In genomic region chr4:78775278-78776030, GRCh38 we compare ENCODE assay signal across 8 cellular contexts. TPM values are rescaled to one million over a fixed set of nuclear protein-coding genes. Genes with fewer than 3 reads are reported as not detected.
A peak's percentile ranks its signal among the peaks of the same experiment; 100 is the strongest.
DNase-seq lines count a peak whose midpoint lies in the region; ATAC-seq and TF ChIP-seq lines count a peak whose summit lies in the region.

No MANE protein-coding gene starts in this region.

- H3K9me3 Mint-ChIP-seq in natural killer cell treated with Interleukin-12 subunit alpha and Interleukin-12 subunit beta and Interleukin-15 and Interleukin-18, amount 100 ng/mL, for 72 hours: no peaks in the 10 kb centered on the region

- H3K27ac Mint-ChIP-seq in natural killer cell treated with Interleukin-12 subunit alpha and Interleukin-12 subunit beta and Interleukin-15 and Interleukin-18, amount 100 ng/mL, for 72 hours: peak overlapping the region; percentile 86 to 94

- no peaks in the 10 kb centered on the region for H3K27me3 ChIP-seq in HUES48 (ENCODE audit: control insufficient read depth, insufficient read depth, low read length)

- H3K36me3 ChIP-seq in HUES48 (ENCODE audit: control insufficient read depth, insufficient read depth, low read length): no peaks in the 10 kb centered on the region

- ATAC-seq in GM21423 (IDR thresholded peaks at IDR 0.05; ENCODE audit: unreplicated experiment): peak; percentile 50
- peak; percentile 83 to 90 for ATAC-seq in natural killer cell treated with Interleukin-12 subunit alpha and Interleukin-12 subunit beta and Interleukin-15 and Interleukin-18, amount 100 ng/mL, for 72 hours

- H3K27ac ChIP-seq in HUES48 (ENCODE audit: low read depth, low read length): peak overlapping the region; percentile 99

- H3K4me1 Mint-ChIP-seq in natural killer cell treated with Interleukin-12 subunit alpha and Interleukin-12 subunit beta and Interleukin-15 and Interleukin-18, amount 100 ng/mL, for 72 hours (ENCODE audit: low read depth in 2 of 2): peaks cover 6 to 20% of the 10 kb centered on the region in 2 donors

- DNase-seq in DMS153 (lab: John Stamatoyannopoulos, UW) (peak; percentile 58), RKO (ENCODE audit: low spot score) (peak; percentile 81), fibroblast of pulmonary artery (ENCODE audit: low read depth) (peak; percentile 85)
- DNase-seq in activated T-helper 9 cell treated with anti-CD3 and anti-CD28 coated beads, Interleukin-2, amount 50 U/mL, for 16 hours (ENCODE audit: low read depth): peak; percentile 82
- peak; percentile 92 for DNase-seq in natural killer cell treated with Interleukin-12 subunit alpha and Interleukin-12 subunit beta and Interleukin-15 and Interleukin-18, amount 100 ng/mL, for 72 hours (ENCODE audit: low spot score)
- peak; percentile 83 for DNase-seq in stimulated activated naive CD4-positive, alpha-beta T cell treated with Interleukin-2 at 50 U/mL for 16 hours (lab: John Stamatoyannopoulos, UW)

- no peaks in the 10 kb centered on the region for H3K9me3 ChIP-seq in HUES48 (ENCODE audit: control insufficient read depth, insufficient read depth, low read length)

- H3K4me1 ChIP-seq in HUES48 (ENCODE audit: control insufficient read depth, insufficient read depth, low read length): peaks cover 32% of the 10 kb centered on the region

- peak overlapping the region; percentile 93 for H3K9ac ChIP-seq in HUES48 (ENCODE audit: low read depth, low read length)

- TF ChIP-seq CTCF in fibroblast of pulmonary artery (IDR thresholded peaks at IDR 0.05; ENCODE audit: low read length, missing control alignments): no peak

- peak overlapping the region; percentile 70 for H3K4me3 ChIP-seq in HUES48 (ENCODE audit: low read depth, low read length)
- H3K4me3 ChIP-seq in fibroblast of pulmonary artery (replicated peaks; ENCODE audit: low read depth, low read length): peak overlapping the region; percentile 88

- H3K36me3 Mint-ChIP-seq in natural killer cell treated with Interleukin-12 subunit alpha and Interleukin-12 subunit beta and Interleukin-15 and Interleukin-18, amount 100 ng/mL, for 72 hours: no peaks in the 10 kb centered on the region

- peak overlapping the region; percentile 91 for H3K4me3 Mint-ChIP-seq in natural killer cell treated with Interleukin-12 subunit alpha and Interleukin-12 subunit beta and Interleukin-15 and Interleukin-18, amount 100 ng/mL, for 72 hours

- H3K27me3 Mint-ChIP-seq in natural killer cell treated with Interleukin-12 subunit alpha and Interleukin-12 subunit beta and Interleukin-15 and Interleukin-18, amount 100 ng/mL, for 72 hours: no peaks in the 10 kb centered on the region

RNA-seq across cellular contexts. Expression of gene BMP2K, which starts 0.7 kb away (rescaled TPM):
- total RNA-seq in natural killer cell treated with Interleukin-12 subunit alpha and Interleukin-12 subunit beta and Interleukin-15 and Interleukin-18, amount 100 ng/mL, for 72 hours: 10 to 100 TPM in 1 of 2 donors, 1 to 10 TPM in 1; 7.9 to 11.0 TPM

Comparison
In these comparisons a context has a peak if more than half of its experiments do, and no peak if none do; other contexts are left out.
1. Peak in every context shown above with its lines: DNase-seq, ATAC-seq, H3K4me3 ChIP-seq and H3K27ac ChIP-seq.